1 cellular context compared by ENCODE assay signal in genomic region chr10:95539560-95540284, GRCh38.
TF ChIP-seq lines count a peak whose summit lies in the region.

No MANE protein-coding gene starts in this region.

TF ChIP-seq in HepG2, 621 proteins besides CTCF, POLR2A, EP300 and RAD21 (continued from another document and continues in another):
- no peak for TF ChIP-seq KDM2A (CRISPR knock-in tag; IDR thresholded peaks at IDR 0.05; ENCODE audit: borderline replicate concordance, low read depth)
- no peak; the same call in 1 of the 2 replicates for TF ChIP-seq MAX (IDR thresholded peaks at IDR 0.05)
- no peak for TF ChIP-seq NCOA5 (CRISPR knock-in tag; IDR thresholded peaks at IDR 0.05)
- no peak for TF ChIP-seq SRY (CRISPR knock-in tag; IDR thresholded peaks at IDR 0.05)
- no peak for TF ChIP-seq ZNF740 (CRISPR knock-in tag; IDR thresholded peaks at IDR 0.05)
- TF ChIP-seq NR3C1 (CRISPR knock-in tag; IDR thresholded peaks at IDR 0.05), result no peak
- no peak for TF ChIP-seq ZNF432 (CRISPR knock-in tag; IDR thresholded peaks at IDR 0.05; ENCODE audit: borderline replicate concordance)
- TF ChIP-seq MYNN (CRISPR knock-in tag; IDR thresholded peaks at IDR 0.05; ENCODE audit: low read depth), result no peak
- TF ChIP-seq ATF7-NPFF (CRISPR knock-in tag; IDR thresholded peaks at IDR 0.05; ENCODE audit: low read depth), result no peak
- peak; percentile 39 for TF ChIP-seq TEAD3 (CRISPR knock-in tag; optimal IDR thresholded peaks at IDR 0.05; ENCODE audit: borderline replicate concordance)
- TF ChIP-seq STAG1 (CRISPR knock-in tag; IDR thresholded peaks at IDR 0.05), result no peak
- TF ChIP-seq NR2F2 (IDR thresholded peaks at IDR 0.05; ENCODE audit: borderline replicate concordance, low read depth), result peak; percentile 68; the same call in 1 of the 2 replicates
- 0 out of 2 replicates have a peak, but pooled peaks have one; percentile 14 for TF ChIP-seq ATF2 (CRISPR knock-in tag; IDR thresholded peaks at IDR 0.05)
- no peak for TF ChIP-seq ZHX2 (IDR thresholded peaks at IDR 0.05; ENCODE audit: low read depth)
- TF ChIP-seq ZHX2 (CRISPR knock-in tag; IDR thresholded peaks at IDR 0.05; ENCODE audit: borderline replicate concordance), result no peak
- no peak for TF ChIP-seq ZBTB46 (CRISPR knock-in tag; IDR thresholded peaks at IDR 0.05; ENCODE audit: borderline replicate concordance)
- no peak; the same call in 1 of the 2 replicates for TF ChIP-seq ERF (CRISPR knock-in tag; IDR thresholded peaks at IDR 0.05)
- TF ChIP-seq CERS6 (CRISPR knock-in tag; IDR thresholded peaks at IDR 0.05), result no peak
- no peak for TF ChIP-seq POLR2G (IDR thresholded peaks at IDR 0.05; ENCODE audit: low read depth, low read length)
- no peak for TF ChIP-seq SRSF4 (IDR thresholded peaks at IDR 0.05; ENCODE audit: low read depth, low read length, poor library complexity, severe bottlenecking)
- no peak for TF ChIP-seq ZNF530 (CRISPR knock-in tag; IDR thresholded peaks at IDR 0.05; ENCODE audit: low read depth)
- no peak for TF ChIP-seq CREB3 (CRISPR knock-in tag; IDR thresholded peaks at IDR 0.05)
- TF ChIP-seq HIVEP1 (CRISPR knock-in tag; IDR thresholded peaks at IDR 0.05), result no peak
- TF ChIP-seq HNRNPUL1 (IDR thresholded peaks at IDR 0.05; ENCODE audit: low read depth, low read length), result no peak
- no peak for TF ChIP-seq ZNF7 (CRISPR knock-in tag; IDR thresholded peaks at IDR 0.05)
- TF ChIP-seq SSRP1 (CRISPR knock-in tag; IDR thresholded peaks at IDR 0.05), result no peak
- no peak for TF ChIP-seq GABPA (IDR thresholded peaks at IDR 0.05; ENCODE audit: low read depth, low read length)
- no peak for TF ChIP-seq GABPA (CRISPR knock-in tag; IDR thresholded peaks at IDR 0.05; ENCODE audit: low read depth)
- TF ChIP-seq BCL3 (CRISPR knock-in tag; IDR thresholded peaks at IDR 0.05), result no peak
- no peak for TF ChIP-seq ZSCAN22 (CRISPR knock-in tag; IDR thresholded peaks at IDR 0.05)
- TF ChIP-seq ZNF576 (CRISPR knock-in tag; IDR thresholded peaks at IDR 0.05), result no peak
- no peak for TF ChIP-seq ZBTB14 (CRISPR knock-in tag; IDR thresholded peaks at IDR 0.05)
- TF ChIP-seq NONO (IDR thresholded peaks at IDR 0.05), result no peak
- TF ChIP-seq NONO (CRISPR knock-in tag; conservative IDR thresholded peaks at IDR 0.05), result no peak
- TF ChIP-seq KDM3A (CRISPR knock-in tag; IDR thresholded peaks at IDR 0.05; ENCODE audit: low read depth), result no peak
- no peak for TF ChIP-seq GRHL1 (CRISPR knock-in tag; conservative IDR thresholded peaks at IDR 0.05)
- no peak for TF ChIP-seq TRIM24 (CRISPR knock-in tag; IDR thresholded peaks at IDR 0.05)
- TF ChIP-seq ATF1 (CRISPR knock-in tag; IDR thresholded peaks at IDR 0.05), result no peak
- no peak for TF ChIP-seq ZNF260 (CRISPR knock-in tag; IDR thresholded peaks at IDR 0.05; ENCODE audit: borderline replicate concordance, low read depth)
- TF ChIP-seq SUZ12 (IDR thresholded peaks at IDR 0.05; ENCODE audit: low read depth, low read length), result no peak
- no peak for TF ChIP-seq ZNF782 (CRISPR knock-in tag; IDR thresholded peaks at IDR 0.05; ENCODE audit: borderline replicate concordance)
- TF ChIP-seq RARG (CRISPR knock-in tag; IDR thresholded peaks at IDR 0.05; ENCODE audit: low read depth), result no peak
- no peak for TF ChIP-seq ZNF746 (CRISPR knock-in tag; IDR thresholded peaks at IDR 0.05)
- TF ChIP-seq RFXANK (CRISPR knock-in tag; IDR thresholded peaks at IDR 0.05), result 0 out of 2 replicates have a peak, but pooled peaks have one; percentile 40
- TF ChIP-seq MTERF4 (CRISPR knock-in tag; IDR thresholded peaks at IDR 0.05), result no peak
- TF ChIP-seq ZNF253 (CRISPR knock-in tag; IDR thresholded peaks at IDR 0.05; ENCODE audit: borderline replicate concordance), result no peak
- no peak for TF ChIP-seq YY1 (IDR thresholded peaks at IDR 0.05; ENCODE audit: insufficient read depth, insufficient replicate concordance, low read depth, low read length)
